In the genomic region with DNA sequence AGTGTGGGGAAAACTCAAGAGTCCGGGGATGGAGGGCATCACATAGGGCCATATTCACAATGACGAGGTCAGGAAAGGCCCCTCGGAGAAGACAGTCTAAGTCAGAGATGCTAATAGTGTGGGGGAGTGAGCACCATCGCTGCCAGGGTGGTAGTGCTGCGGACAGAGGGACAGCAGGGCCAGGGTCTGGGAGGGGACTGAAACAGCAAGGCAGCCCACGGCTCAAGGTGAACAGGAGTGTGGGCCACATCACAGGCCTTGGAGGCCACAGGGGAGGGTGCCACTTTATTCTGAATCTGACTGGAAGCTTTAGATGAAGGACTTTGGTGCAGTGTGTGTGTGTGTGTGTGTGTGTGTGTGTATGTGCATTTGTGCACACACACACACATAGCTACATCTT, we compare ENCODE assay signal across 24 cellular contexts.
"Had no signal": no experiment of that assay in that cellular context is flagged by ENCODE, and none has a peak within 500 bp of the region (broad histone marks: within the 10 kb centered on the region; RNA-seq: fewer than 3 reads in every experiment).

No MANE protein-coding gene starts in this region.

- DNase-seq: activated CD4-positive, alpha-beta memory T cell treated with anti-CD3 and anti-CD28 coated beads, Interleukin-2, amount 10 ng/mL, durations not matched to agents 7 days and 5 days; activated CD4-positive, alpha-beta T cell treated with anti-CD3 and anti-CD28 coated beads, Interleukin-2, amount 10 ng/mL, durations not matched to agents 7 days and 5 days; activated CD4-positive, CD25-positive, alpha-beta regulatory T cell; activated gamma-delta T cell; activated naive CD4-positive, alpha-beta T cell treated with anti-CD3 and anti-CD28 coated beads for 36 hours; activated T-cell treated with anti-CD3 and anti-CD28 coated beads for 4 hours; activated T-cell treated with anti-CD3 and anti-CD28 coated beads, Interleukin-2, amount 50 U/mL, for 48 hours; amygdala; brain microvascular endothelial cell; IMR-90; Kasumi-1; KBM-7; NCI-H1930; NCI-H2171; NCI-H2227 treated with DMSO at 0.1 percent for 48 hours; NCI-H446 treated with DMSO at 0.1 percent for 48 hours; NCI-H524 treated with DMSO at 0.1 percent for 48 hours; PC-3; SJCRH30; SK-N-SH; T-helper 1 cell had no signal

- H3K27ac Mint-ChIP-seq: activated CD4-positive, alpha-beta memory T cell treated with anti-CD3 and anti-CD28 coated beads, Interleukin-2, amount 10 ng/mL, durations not matched to agents 7 days and 5 days; activated CD4-positive, alpha-beta T cell treated with anti-CD3 and anti-CD28 coated beads, Interleukin-2, amount 10 ng/mL, durations not matched to agents 7 days and 5 days; activated naive CD4-positive, alpha-beta T cell treated with anti-CD3 and anti-CD28 coated beads for 36 hours; activated naive CD8-positive, alpha-beta T cell; activated T-helper 17 cell treated with anti-CD3 and anti-CD28 coated beads, Interleukin-2, amount 50 U/mL, for 72 hours had no signal

- H3K4me2 ChIP-seq: SK-N-SH had no signal

- H3K4me1 Mint-ChIP-seq: activated CD4-positive, alpha-beta memory T cell treated with anti-CD3 and anti-CD28 coated beads, Interleukin-2, amount 10 ng/mL, durations not matched to agents 7 days and 5 days; activated CD4-positive, alpha-beta T cell treated with anti-CD3 and anti-CD28 coated beads, Interleukin-2, amount 10 ng/mL, durations not matched to agents 7 days and 5 days; activated T-helper 17 cell treated with anti-CD3 and anti-CD28 coated beads, Interleukin-2, amount 50 U/mL, for 72 hours had no signal

- H3K9me3 Mint-ChIP-seq: activated CD4-positive, alpha-beta memory T cell treated with anti-CD3 and anti-CD28 coated beads, Interleukin-2, amount 10 ng/mL, durations not matched to agents 7 days and 5 days; activated CD4-positive, alpha-beta T cell treated with anti-CD3 and anti-CD28 coated beads, Interleukin-2, amount 10 ng/mL, durations not matched to agents 7 days and 5 days; activated naive CD4-positive, alpha-beta T cell treated with anti-CD3 and anti-CD28 coated beads for 36 hours; activated T-helper 17 cell treated with anti-CD3 and anti-CD28 coated beads, Interleukin-2, amount 50 U/mL, for 72 hours had no signal

- ATAC-seq: activated T-helper 17 cell treated with anti-CD3 and anti-CD28 coated beads, Interleukin-2, amount 50 U/mL, for 72 hours; PC-3 had no signal

- H3K4me3 ChIP-seq: SJCRH30 had no signal

- H3K27me3 Mint-ChIP-seq: activated CD4-positive, alpha-beta memory T cell treated with anti-CD3 and anti-CD28 coated beads, Interleukin-2, amount 10 ng/mL, durations not matched to agents 7 days and 5 days had no signal

- H3K36me3 Mint-ChIP-seq: activated naive CD8-positive, alpha-beta T cell had no signal

- H3K4me1 ChIP-seq: SJCRH30 had no signal

- H3K36me3 ChIP-seq: brain microvascular endothelial cell, SJCRH30 had no signal

- H3K27ac ChIP-seq: brain microvascular endothelial cell, SJCRH30, VCaP had no signal

- H3K4me3 Mint-ChIP-seq: activated CD4-positive, alpha-beta memory T cell treated with anti-CD3 and anti-CD28 coated beads, Interleukin-2, amount 10 ng/mL, durations not matched to agents 7 days and 5 days; activated CD4-positive, alpha-beta T cell treated with anti-CD3 and anti-CD28 coated beads, Interleukin-2, amount 10 ng/mL, durations not matched to agents 7 days and 5 days; activated naive CD4-positive, alpha-beta T cell treated with anti-CD3 and anti-CD28 coated beads for 36 hours; activated naive CD8-positive, alpha-beta T cell; activated T-helper 17 cell treated with anti-CD3 and anti-CD28 coated beads, Interleukin-2, amount 50 U/mL, for 72 hours had no signal

- H3K9me3 ChIP-seq: SJCRH30, SK-N-SH had no signal

- H3K27me3 ChIP-seq: brain microvascular endothelial cell had no signal

- H3K9ac ChIP-seq: SK-N-SH had no signal
